In genomic region chr15:78837543-78837942, GRCh38 we compare ENCODE assay signal across 1 cellular context.
A peak's percentile ranks its signal among the peaks of the same experiment; 100 is the strongest.
TF ChIP-seq lines count a peak whose summit lies in the region.

No MANE protein-coding gene starts in this region.

TF ChIP-seq in H1, 55 proteins besides CTCF, POLR2A, EP300 and RAD21:
- TF ChIP-seq RFX5 (IDR thresholded peaks at IDR 0.05; ENCODE audit: borderline replicate concordance, low read depth, low read length) = no peak
- TF ChIP-seq ASH2L (IDR thresholded peaks at IDR 0.05; ENCODE audit: low read length) = no peak
- TF ChIP-seq, protein P1, sequence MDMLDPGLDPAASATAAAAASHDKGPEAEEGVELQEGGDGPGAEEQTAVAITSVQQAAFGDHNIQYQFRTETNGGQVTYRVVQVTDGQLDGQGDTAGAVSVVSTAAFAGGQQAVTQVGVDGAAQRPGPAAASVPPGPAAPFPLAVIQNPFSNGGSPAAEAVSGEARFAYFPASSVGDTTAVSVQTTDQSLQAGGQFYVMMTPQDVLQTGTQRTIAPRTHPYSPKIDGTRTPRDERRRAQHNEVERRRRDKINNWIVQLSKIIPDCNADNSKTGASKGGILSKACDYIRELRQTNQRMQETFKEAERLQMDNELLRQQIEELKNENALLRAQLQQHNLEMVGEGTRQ (IDR thresholded peaks at IDR 0.05; ENCODE audit: low read length) = no peak
- TF ChIP-seq TEAD4 (IDR thresholded peaks at IDR 0.05; ENCODE audit: low read depth, low read length) = 0 out of 2 replicates have a peak, but pooled peaks have one; percentile 42
- TF ChIP-seq FOSL1 (IDR thresholded peaks at IDR 0.05; ENCODE audit: insufficient read depth, low read depth, low read length) = no peak
TF ChIP-seq in H1: peak in this region for 1.
